ENCODE assay signal across 8 cellular contexts in genomic region chr22:42856179-42856864, GRCh38.
DNase-seq lines count a peak whose midpoint lies in the region; ATAC-seq and TF ChIP-seq lines count a peak whose summit lies in the region.

No MANE protein-coding gene starts in this region.

- H3K27ac Mint-ChIP-seq in nephron: peak overlapping the region; percentile 90 to 94 (median 92)

- peak; percentile 17 for DNase-seq in CMK (ENCODE audit: low read depth)
- DNase-seq in MM.1S: peak; percentile 31
- peak; percentile 64 for DNase-seq in activated CD8-positive, alpha-beta memory T cell treated with anti-CD3 and anti-CD28 coated beads, Interleukin-2, amount 50 U/mL, for 4 hours
- DNase-seq in erythroblast (lab: John Stamatoyannopoulos, UW): peak; percentile 53 to 75
- no peak for DNase-seq in D341Med (ENCODE audit: low spot score)

- peak overlapping the region; percentile 67 for H3K4me2 ChIP-seq in MM.1S (ENCODE audit: low read depth, low read length)

- H3K4me3 Mint-ChIP-seq in nephron: peak overlapping the region; percentile 90 to 95 (median 94)

- H3K4me1 Mint-ChIP-seq in nephron: peaks cover 15% of the 10 kb centered on the region

- TF ChIP-seq CTCF in MM.1S (IDR thresholded peaks at IDR 0.05; ENCODE audit: low read length) (no peak), nephron (IDR thresholded peaks at IDR 0.05; ENCODE audit: unreplicated experiment in 3 of 3) (no peak)

- H3F3A ChIP-seq in MM.1S (ENCODE audit: insufficient read depth, low read length): no peaks in the 10 kb centered on the region

- H3K9ac ChIP-seq in MM.1S (ENCODE audit: low read length) (peak overlapping the region; percentile 98), stomach smooth muscle (ENCODE audit: low read length in 2 of 2) (peak overlapping the region; percentile 94 to 95)

- ATAC-seq in GM21717 (IDR thresholded peaks at IDR 0.05; ENCODE audit: unreplicated experiment): peak; percentile 29

- H3K4me1 ChIP-seq in MM.1S (ENCODE audit: low read length) (peaks cover 3% of the 10 kb centered on the region; the same call in 1 of the 2 replicates), stomach smooth muscle (ENCODE audit: control insufficient read depth, insufficient read depth, low read length) (peaks cover 17% of the 10 kb centered on the region)

- TF ChIP-seq POLR2A in erythroblast (IDR thresholded peaks at IDR 0.05; ENCODE audit: low read length): no peak

- H3K27me3 Mint-ChIP-seq in nephron (ENCODE audit: low read depth): no peaks in the 10 kb centered on the region

- H4K20me1 ChIP-seq in MM.1S (ENCODE audit: insufficient read depth, low read length): no peaks in the 10 kb centered on the region

- no peaks in the 10 kb centered on the region for H3K9me2 ChIP-seq in MM.1S (replicated peaks; ENCODE audit: insufficient read depth, low read length)

- H3K79me2 ChIP-seq in MM.1S (ENCODE audit: low read length): peaks cover 51% of the 10 kb centered on the region

- H3K4me3 ChIP-seq in MM.1S (ENCODE audit: low read length): peak overlapping the region; percentile 96
- peak overlapping the region; percentile 81 to 86 for H3K4me3 ChIP-seq in stomach smooth muscle (ENCODE audit: low read length in 2 of 2)

- peak overlapping the region; percentile 71; the same call in 1 of the 2 replicates for H3K27ac ChIP-seq in MM.1S (ENCODE audit: low read length)
- peak overlapping the region; percentile 77 for H3K27ac ChIP-seq in stomach smooth muscle (ENCODE audit: low read length)

- no peaks in the 10 kb centered on the region for H3K9me3 Mint-ChIP-seq in nephron

- H3K27me3 ChIP-seq in MM.1S (replicated peaks; ENCODE audit: insufficient read depth, low read length) (no peaks in the 10 kb centered on the region), stomach smooth muscle (ENCODE audit: control insufficient read depth in 1 of 2, insufficient read depth in 2 of 2, low read length in 2 of 2) (no peaks in the 10 kb centered on the region)

- H3K36me3 Mint-ChIP-seq in nephron (ENCODE audit: low read depth): peaks cover 3% of the 10 kb centered on the region

- H3K9me3 ChIP-seq in MM.1S (replicated peaks; ENCODE audit: insufficient read depth, low read length): no peaks in the 10 kb centered on the region
- no peaks in the 10 kb centered on the region for H3K9me3 ChIP-seq in stomach smooth muscle (ENCODE audit: control insufficient read depth in 2 of 2, low read length in 2 of 2)

- H3K36me3 ChIP-seq in MM.1S (replicated peaks; ENCODE audit: insufficient read depth, low read length): no peaks in the 10 kb centered on the region
- H3K36me3 ChIP-seq in stomach smooth muscle (ENCODE audit: control insufficient read depth in 2 of 2, insufficient read depth in 2 of 2, low read length in 2 of 2): no peaks in the 10 kb centered on the region

- peak overlapping the region; percentile 73 for H2AFZ ChIP-seq in MM.1S (ENCODE audit: low read length)
